In genomic region chr16:17518441-17518840, GRCh38 we compare ENCODE assay signal across 25 cellular contexts. TPM values are rescaled to one million over a fixed set of nuclear protein-coding genes. Genes with fewer than 3 reads are reported as not detected.
DNase-seq lines count a peak whose midpoint lies in the region; TF ChIP-seq lines count a peak whose summit lies in the region.
"Had no signal": no experiment of that assay in that cellular context is flagged by ENCODE, and none has a peak within 500 bp of the region (broad histone marks: within the 10 kb centered on the region; RNA-seq: fewer than 3 reads in every experiment).

No MANE protein-coding gene starts in this region.

- CTCF ChIA-PET in activated CD4-positive, alpha-beta T cell treated with anti-CD3 and anti-CD28 coated beads, Interleukin-2, amount 10 ng/mL, durations not matched to agents 7 days and 5 days (lab: Charles Lee): interaction anchor here (0.9 kb wide), 1 partner anchor 12 kb away, joined by 3 read pairs; no protein-coding TSS in a partner anchor
- CTCF ChIA-PET in Caco-2 (lab: Charles Lee): no interaction called here

- no peak overlapping the region for H3K18ac ChIP-seq in mesenchymal stem cell (ENCODE audit: low read depth in 1 of 2, low read length in 2 of 2)

- no peaks in the 10 kb centered on the region for H3K9me3 Mint-ChIP-seq in activated CD4-positive, alpha-beta T cell treated with anti-CD3 and anti-CD28 coated beads, Interleukin-2, amount 10 ng/mL, durations not matched to agents 7 days and 5 days
- H3K9me3 Mint-ChIP-seq in Caco-2 (ENCODE audit: unreplicated experiment): peaks cover 10% of the 10 kb centered on the region
- H3K9me3 Mint-ChIP-seq: activated CD4-positive, alpha-beta memory T cell treated with anti-CD3 and anti-CD28 coated beads for 36 hours; CD4-positive, alpha-beta T cell had no signal

- H3K27ac ChIP-seq in SJSA1 (peak overlapping the region; percentile 58), epithelial cell of prostate (peak overlapping the region; percentile 53), mesenchymal stem cell (ENCODE audit: low read length, poor library complexity, severe bottlenecking) (no peak overlapping the region)
- H3K27ac ChIP-seq: esophagus squamous epithelium, suprapubic skin had no signal

- H3K27me3 Mint-ChIP-seq in activated CD4-positive, alpha-beta T cell treated with anti-CD3 and anti-CD28 coated beads, Interleukin-2, amount 10 ng/mL, durations not matched to agents 7 days and 5 days: peaks cover 24% of the 10 kb centered on the region
- peaks cover 4% of the 10 kb centered on the region for H3K27me3 Mint-ChIP-seq in Caco-2 (ENCODE audit: insufficient read depth, unreplicated experiment)

- POLR2A ChIA-PET in activated CD4-positive, alpha-beta T cell treated with anti-CD3 and anti-CD28 coated beads, Interleukin-2, amount 10 ng/mL, durations not matched to agents 7 days and 5 days (lab: Charles Lee): no interaction called here
- POLR2A ChIA-PET in Caco-2 (lab: Charles Lee): no interaction called here

- no TSS peak for BruUV-seq in Caco-2 (replicated peaks; lab: Mats Ljungman, UMichigan)

- H2BK12ac ChIP-seq in mesenchymal stem cell (ENCODE audit: low read length in 2 of 2): no peak overlapping the region

- H2BK15ac ChIP-seq in mesenchymal stem cell (ENCODE audit: low read depth, poor library complexity, severe bottlenecking): no peak overlapping the region

- no peaks in the 10 kb centered on the region for H3K79me1 ChIP-seq in mesenchymal stem cell (replicated peaks; ENCODE audit: low read length, poor library complexity, severe bottlenecking)

- H2BK120ac ChIP-seq in mesenchymal stem cell (ENCODE audit: low read depth, low read length): no peak overlapping the region

- H3K14ac ChIP-seq in mesenchymal stem cell (ENCODE audit: low read length in 2 of 2): no peak overlapping the region

- H2AFZ ChIP-seq in mesenchymal stem cell (ENCODE audit: low read depth, low read length): no peak overlapping the region

- H3K4me3 ChIP-seq in SJSA1: no peak overlapping the region
- H3K4me3 ChIP-seq in mesenchymal stem cell (ENCODE audit: insufficient read depth in 1 of 2, low read depth in 1 of 2, low read length in 2 of 2): peak overlapping the region in 1 of 2 experiments; percentile 30
- H3K4me3 ChIP-seq in Caco-2 (ENCODE audit: low read depth, low read length): no peak overlapping the region
- H3K4me3 ChIP-seq: esophagus squamous epithelium, lung, suprapubic skin had no signal

- H3K36me3 ChIP-seq in SJSA1: no peaks in the 10 kb centered on the region
- no peaks in the 10 kb centered on the region for H3K36me3 ChIP-seq in mesenchymal stem cell (ENCODE audit: control insufficient read depth in 1 of 2, insufficient read depth in 2 of 2, low read depth in 1 of 2, low read length in 2 of 2)
- no peaks in the 10 kb centered on the region for H3K36me3 ChIP-seq in Caco-2 (ENCODE audit: control insufficient read depth, insufficient read depth, low read length)
- H3K36me3 ChIP-seq: esophagus squamous epithelium, suprapubic skin had no signal

- no peak overlapping the region for H3K4me2 ChIP-seq in mesenchymal stem cell (ENCODE audit: low read length, poor library complexity, severe bottlenecking)

- DNase-seq in EH (ENCODE audit: low read depth) (peak; percentile 96), SJSA1 (ENCODE audit: low read depth in 1 of 2, low spot score in 2 of 2) (peak in 1 of 2 experiments; percentile 81), epithelial cell of prostate (ENCODE audit: low read depth, low spot score) (no peak), mesenchymal stem cell (no peak), NCI-H510A treated with DMSO at 0.1 percent for 48 hours (lab: John Stamatoyannopoulos, UW) (no peak), Caco-2 (no peak), NCI-H1092 (lab: John Stamatoyannopoulos, UW) (no peak)
- no peak for DNase-seq in activated CD4-positive, alpha-beta T cell treated with anti-CD3 and anti-CD28 coated beads, Interleukin-2, amount 10 ng/mL, durations not matched to agents 7 days and 5 days
- DNase-seq: activated CD4-positive, alpha-beta memory T cell treated with anti-CD3 and anti-CD28 coated beads for 36 hours; activated T-cell treated with anti-CD3 and anti-CD28 coated beads for 4 hours; anterior cingulate cortex; CD4-positive, alpha-beta T cell; effector CD4-positive, alpha-beta T cell; esophagus squamous epithelium; H9; hippocampal formation; Karpas-422; NCI-H1105 treated with DMSO at 0.1 percent for 48 hours; NCI-H446 treated with DMSO at 0.1 percent for 48 hours; NK-92 treated with Interleukin-12 subunit alpha and Interleukin-12 subunit beta, amount 100 ng/mL, for 24 hours; nucleus accumbens; stimulated activated CD8-positive, alpha-beta memory T cell treated with anti-CD3 and anti-CD28 coated beads, Interleukin-4, amount 100 ng/mL, for 48 hours had no signal

- H4K91ac ChIP-seq in mesenchymal stem cell (ENCODE audit: low read length): no peak overlapping the region

- H3K4ac ChIP-seq in mesenchymal stem cell (ENCODE audit: low read depth in 1 of 2, low read length in 2 of 2): no peak overlapping the region

- no peak for TF ChIP-seq CTCF in Caco-2 (IDR thresholded peaks at IDR 0.05; ENCODE audit: insufficient read depth in 1 of 2, low read depth in 1 of 2, low read length in 1 of 2, severe bottlenecking in 1 of 2, unreplicated experiment in 1 of 2)

- H3K9ac ChIP-seq in mesenchymal stem cell (ENCODE audit: low read length): peak overlapping the region; percentile 55

- H3K9me3 ChIP-seq in SJSA1 (replicated peaks): no peaks in the 10 kb centered on the region
- H3K9me3 ChIP-seq in mesenchymal stem cell (ENCODE audit: control insufficient read depth, low read length): no peaks in the 10 kb centered on the region
- no peaks in the 10 kb centered on the region for H3K9me3 ChIP-seq in Caco-2
- H3K9me3 ChIP-seq: esophagus squamous epithelium, suprapubic skin had no signal

- no peak overlapping the region for H2AK5ac ChIP-seq in mesenchymal stem cell (ENCODE audit: low read length, severe bottlenecking)

- H3K27ac Mint-ChIP-seq in activated CD4-positive, alpha-beta T cell treated with anti-CD3 and anti-CD28 coated beads, Interleukin-2, amount 10 ng/mL, durations not matched to agents 7 days and 5 days: no peak overlapping the region
- H3K27ac Mint-ChIP-seq in Caco-2 (ENCODE audit: unreplicated experiment): no peak overlapping the region
- H3K27ac Mint-ChIP-seq: activated CD4-positive, alpha-beta memory T cell treated with anti-CD3 and anti-CD28 coated beads for 36 hours; CD4-positive, alpha-beta T cell; H9; WTC11 had no signal

- H3K27me3 ChIP-seq in SJSA1 (replicated peaks) (no peaks in the 10 kb centered on the region), mesenchymal stem cell (ENCODE audit: control insufficient read depth in 1 of 2, insufficient read depth in 1 of 2, low read length in 2 of 2) (no peaks in the 10 kb centered on the region), Caco-2 (replicated peaks; ENCODE audit: control insufficient read depth, insufficient read depth, low read length) (no peaks in the 10 kb centered on the region)
- H3K27me3 ChIP-seq: suprapubic skin had no signal

- no peaks in the 10 kb centered on the region for H3K36me3 Mint-ChIP-seq in activated CD4-positive, alpha-beta T cell treated with anti-CD3 and anti-CD28 coated beads, Interleukin-2, amount 10 ng/mL, durations not matched to agents 7 days and 5 days (ENCODE audit: low read depth)
- no peaks in the 10 kb centered on the region for H3K36me3 Mint-ChIP-seq in Caco-2 (ENCODE audit: insufficient read depth, unreplicated experiment)
- H3K36me3 Mint-ChIP-seq: activated CD4-positive, alpha-beta memory T cell treated with anti-CD3 and anti-CD28 coated beads for 36 hours had no signal

- H3K4me1 Mint-ChIP-seq in activated CD4-positive, alpha-beta T cell treated with anti-CD3 and anti-CD28 coated beads, Interleukin-2, amount 10 ng/mL, durations not matched to agents 7 days and 5 days: no peaks in the 10 kb centered on the region
- H3K4me1 Mint-ChIP-seq in Caco-2 (ENCODE audit: low read depth, unreplicated experiment): no peaks in the 10 kb centered on the region
- H3K4me1 Mint-ChIP-seq: WTC11 had no signal

- intact Hi-C loops in Caco-2 (cut with micrococcal nuclease; ENCODE audit: unreplicated experiment): no loop called here

- no peak overlapping the region for H2BK5ac ChIP-seq in mesenchymal stem cell (ENCODE audit: low read depth, low read length, poor library complexity, severe bottlenecking)

- no peak overlapping the region for H3K23ac ChIP-seq in mesenchymal stem cell (ENCODE audit: low read length in 2 of 2)

- H3K4me3 Mint-ChIP-seq in activated CD4-positive, alpha-beta T cell treated with anti-CD3 and anti-CD28 coated beads, Interleukin-2, amount 10 ng/mL, durations not matched to agents 7 days and 5 days: no peak overlapping the region
- no peak overlapping the region for H3K4me3 Mint-ChIP-seq in Caco-2 (ENCODE audit: unreplicated experiment)
- H3K4me3 Mint-ChIP-seq: activated CD4-positive, alpha-beta memory T cell treated with anti-CD3 and anti-CD28 coated beads for 36 hours; CD4-positive, alpha-beta T cell; H9; WTC11 had no signal

- H3K4me1 ChIP-seq in SJSA1 (replicated peaks) (peaks cover 63% of the 10 kb centered on the region), mesenchymal stem cell (ENCODE audit: control insufficient read depth, insufficient read depth, low read depth, low read length) (no peaks in the 10 kb centered on the region), Caco-2 (no peaks in the 10 kb centered on the region)
- H3K4me1 ChIP-seq: esophagus squamous epithelium, suprapubic skin had no signal

- H4K8ac ChIP-seq in mesenchymal stem cell (ENCODE audit: low read length): no peak overlapping the region

- 78% methylated on average over 2 of the region's 3 CpGs for WGBS in mesenchymal stem cell

RNA-seq across cellular contexts. Expression of gene XYLT1, which starts 47.7 kb away (rescaled TPM):
- 9.8 and 13.0 TPM in 2 replicates for total RNA-seq in SJSA1 (2014; rRNA removed; shearing (Covaris generic))
- polyA plus RNA-seq in mesenchymal stem cell (2013, experiment 1 of 2): 0.01 TPM
- polyA plus RNA-seq in mesenchymal stem cell (2013, experiment 2 of 2): 0.03 TPM
- total RNA-seq in activated CD4-positive, alpha-beta T cell treated with anti-CD3 and anti-CD28 coated beads, Interleukin-2, amount 10 ng/mL, durations not matched to agents 7 days and 5 days: 10 to 100 TPM; 46.6 to 50.1 TPM
- 12.5 and 12.8 TPM in 2 replicates for total RNA-seq in Caco-2 (2022)
